ENCODE assay signal across 25 cellular contexts in genomic region chr10:101379663-101380352, GRCh38.
"Had no signal": no experiment of that assay in that cellular context is flagged by ENCODE, and none has a peak within 500 bp of the region (broad histone marks: within the 10 kb centered on the region; RNA-seq: fewer than 3 reads in every experiment).

No MANE protein-coding gene starts in this region.

- H3K27ac Mint-ChIP-seq: activated T-cell treated with anti-CD3 and anti-CD28 coated beads, Interleukin-2, amount 50 U/mL, for 72 hours; nephron; T-cell had no signal

- H3K9me3 Mint-ChIP-seq: activated T-cell treated with anti-CD3 and anti-CD28 coated beads, Interleukin-2, amount 50 U/mL, for 72 hours; nephron; T-cell had no signal

- DNase-seq: activated CD4-positive, alpha-beta T cell treated with anti-CD3 and anti-CD28 coated beads, Interleukin-2, amount 50 U/mL, for 1 hour; activated CD4-positive, CD25-positive, alpha-beta regulatory T cell treated with anti-CD3 and anti-CD28 coated beads, Interleukin-2, amount 50 U/mL, for 72 hours; activated CD8-positive, alpha-beta memory T cell treated with anti-CD3 and anti-CD28 coated beads, Interleukin-2, amount 50 U/mL, for 4 hours; activated effector memory CD4-positive, alpha-beta T cell treated with anti-CD3 and anti-CD28 coated beads, Interleukin-2, amount 50 U/mL, for 16 hours; activated naive CD4-positive, alpha-beta T cell treated with anti-CD3 and anti-CD28 coated beads, Interleukin-2, amount 50 U/mL, for 16 hours; dermis blood vessel endothelial cell; effector memory CD4-positive, alpha-beta T cell; foreskin melanocyte; glutamatergic neuron; hippocampal formation; midbrain; posterior cingulate gyrus; sigmoid colon; stimulated activated CD4-positive, alpha-beta T cell treated with anti-CD3 and anti-CD28 coated beads, Interleukin-1b, Interleukin-23, amount 100 ng/mL, for 48 hours; stimulated activated CD8-positive, alpha-beta memory T cell treated with anti-CD3 and anti-CD28 coated beads, Interleukin-4, amount 100 ng/mL, for 48 hours; stimulated activated naive CD4-positive, alpha-beta T cell treated with Interleukin-2 at 50 U/mL for 16 hours; T-cell; T-helper 9 cell; tibial artery; uterus had no signal

- H3K9me3 ChIP-seq: left lung, sigmoid colon, tibial artery, uterus had no signal

- ATAC-seq: T-cell had no signal

- H3K27ac ChIP-seq: cardiac muscle cell, left lung, sigmoid colon, tibial artery, uterus had no signal

- H3K4me1 Mint-ChIP-seq: nephron had no signal

- FAIRE-seq: endothelial cell of umbilical vein had no signal

- H3K36me3 ChIP-seq: cardiac muscle cell, tibial artery, uterus had no signal

- H3K27me3 Mint-ChIP-seq: T-cell had no signal

- H3K27me3 ChIP-seq: cardiac muscle cell, left lung, sigmoid colon, tibial artery, uterus had no signal

- H3K4me3 ChIP-seq: cardiac muscle cell, left lung, sigmoid colon, tibial artery, uterus had no signal

- H3K4me1 ChIP-seq: uterus had no signal

- H3K4me3 Mint-ChIP-seq: nephron, T-cell had no signal
